In genomic region chr12:76519538-76519937, GRCh38 we compare ENCODE assay signal across 14 cellular contexts. TPM values are rescaled to one million over a fixed set of nuclear protein-coding genes. Genes with fewer than 3 reads are reported as not detected.
DNase-seq lines count a peak whose midpoint lies in the region; ATAC-seq and TF ChIP-seq lines count a peak whose summit lies in the region.
"Had no signal": no experiment of that assay in that cellular context is flagged by ENCODE, and none has a peak within 500 bp of the region (broad histone marks: within the 10 kb centered on the region; RNA-seq: fewer than 3 reads in every experiment).

No MANE protein-coding gene starts in this region.

- DNase-seq in GM20000 (ENCODE audit: low spot score) (peak; percentile 9), T-cell (peak in 1 of 34 experiments; percentile 4), glomerular endothelial cell (ENCODE audit: extremely low read depth, low read depth, low spot score) (peak; percentile 72), NCI-H226 (no peak), 8988T (no peak), aorta (no peak)
- DNase-seq: activated T-cell treated with anti-CD3 and anti-CD28 coated beads, Interleukin-2, amount 50 U/mL, for 1 hour; effector memory CD4-positive, alpha-beta T cell; occipital lobe had no signal

- no peak overlapping the region for H3K9ac ChIP-seq in BLaER1 treated with 17β-estradiol and CSF1 and Interleukin-3, amounts not matched to agents 10 nM and 100 nM

- peaks cover 68% of the 10 kb centered on the region for H3K36me3 Mint-ChIP-seq in T-cell

- intact Hi-C loops in aorta (cut with DNase I), result no loop called here

- H3K4me3 Mint-ChIP-seq in T-cell, result peak overlapping the region in 1 of 3 donors; percentile 19
- H3K4me3 Mint-ChIP-seq: type B pancreatic cell had no signal

- H3K27me3 ChIP-seq in BLaER1 treated with 17β-estradiol and CSF1 and Interleukin-3, amounts not matched to agents 10 nM and 100 nM, result no peaks in the 10 kb centered on the region
- no peaks in the 10 kb centered on the region for H3K27me3 ChIP-seq in aorta (ENCODE audit: control insufficient read depth in 1 of 2, insufficient read depth in 2 of 2, low read length in 1 of 2)

- H3K4me3 ChIP-seq in BLaER1 treated with 17β-estradiol and CSF1 and Interleukin-3, amounts not matched to agents 10 nM and 100 nM, result no peak overlapping the region
- H3K4me3 ChIP-seq in aorta (ENCODE audit: low read length in 2 of 2), result no peak overlapping the region

- peaks cover 7 to 25% (median 11%) of the 10 kb centered on the region in 10 experiments for H3K4me1 ChIP-seq in BLaER1 treated with 17β-estradiol and CSF1 and Interleukin-3, amounts not matched to agents 10 nM and 100 nM
- no peaks in the 10 kb centered on the region for H3K4me1 ChIP-seq in aorta (ENCODE audit: control insufficient read depth in 1 of 2, insufficient read depth in 2 of 2, low read length in 2 of 2)

- no peaks in the 10 kb centered on the region for H3K27me3 Mint-ChIP-seq in T-cell
- H3K27me3 Mint-ChIP-seq: type B pancreatic cell had no signal

- no peak overlapping the region for H3K27ac ChIP-seq in BLaER1 treated with 17β-estradiol and CSF1 and Interleukin-3, amounts not matched to agents 10 nM and 100 nM
- no peak overlapping the region for H3K27ac ChIP-seq in aorta (ENCODE audit: low read depth in 1 of 2, low read length in 2 of 2)

- H3K9me3 Mint-ChIP-seq in T-cell, result peaks cover 0 to 10% (median 6%) of the 10 kb centered on the region in 3 donors

- no peak for TF ChIP-seq CTCF in GM20000 (IDR thresholded peaks at IDR 0.05; ENCODE audit: extremely low read depth, missing control alignments)

- peaks cover 63 to 81% (median 63%) of the 10 kb centered on the region in 3 donors for H3K4me1 Mint-ChIP-seq in T-cell

- peak overlapping the region; percentile 17 to 63 (median 45); a peak in 20 of 22 replicates for H3K4me2 ChIP-seq in BLaER1 treated with 17β-estradiol and CSF1 and Interleukin-3, amounts not matched to agents 10 nM and 100 nM

- 74 to 81% methylated on average over 5 of the region's 5 CpGs for WGBS in aorta, 2 donors

- H3K9me3 ChIP-seq in BLaER1 treated with 17β-estradiol and CSF1 and Interleukin-3, amounts not matched to agents 10 nM and 100 nM (replicated peaks in 1 of 11), result peaks cover 58 to 85% (median 74%) of the 10 kb centered on the region in 11 experiments
- H3K9me3 ChIP-seq in aorta (ENCODE audit: control insufficient read depth, low read length), result no peaks in the 10 kb centered on the region

- peak overlapping the region; percentile 1 to 56 for H3K27ac Mint-ChIP-seq in T-cell
- H3K27ac Mint-ChIP-seq: type B pancreatic cell had no signal

- ATAC-seq in T-cell (replicated peaks in 1 of 4) (no peak), GM19395 (IDR thresholded peaks at IDR 0.05; ENCODE audit: unreplicated experiment) (no peak), aorta (ENCODE audit: low FRiP score) (no peak)
- ATAC-seq: HCT116, SK-N-SH treated with all-trans-retinoic acid at 6 μM for 48 hours had no signal

- peaks cover 11 to 84% (median 35%) of the 10 kb centered on the region in 11 experiments; a peak in 21 of 22 replicates for H3K36me3 ChIP-seq in BLaER1 treated with 17β-estradiol and CSF1 and Interleukin-3, amounts not matched to agents 10 nM and 100 nM
- no peaks in the 10 kb centered on the region for H3K36me3 ChIP-seq in aorta (ENCODE audit: control insufficient read depth in 1 of 2, insufficient read depth in 2 of 2, low read length in 1 of 2)

- CTCF ChIA-PET in T-cell (lab: Charles Lee), result interaction anchor here in 1 of 2 donors (0.5 kb wide), 1 partner anchor 1256 kb away, joined by 3 read pairs; no protein-coding TSS in a partner anchor

- POLR2A ChIA-PET in T-cell (lab: Charles Lee), result interaction anchor here in 1 of 2 donors (0.8 kb wide), 1 partner anchor 89 kb away, joined by 3 read pairs; no protein-coding TSS in a partner anchor

- H4K20me1 ChIP-seq in BLaER1 treated with 17β-estradiol and CSF1 and Interleukin-3, amounts not matched to agents 10 nM and 100 nM, result peaks cover 0 to 91% (median 0%) of the 10 kb centered on the region in 11 experiments; a peak in 5 of 22 replicates

RNA-seq across cellular contexts. Expression of gene OSBPL8, which starts 40.0 kb away (rescaled TPM):
- total RNA-seq in T-cell, result 100 to 1,000 TPM; 122 to 152 (median 130) TPM
- total RNA-seq in glomerular endothelial cell, result 50.5 and 55.0 TPM in 2 replicates
- 100 to 1,000 TPM in 1 of 2 donors, 10 to 100 TPM in 1; 77.8 to 100 TPM for total RNA-seq in aorta
- 10 to 100 TPM; 16.8 to 17.5 TPM for polyA plus RNA-seq in aorta

Comparison
In these comparisons a context has a peak if more than half of its experiments do, and no peak if none do; other contexts are left out.
1. DNase-seq: peak in GM20000 (single experiment) and glomerular endothelial cell (single experiment); none in NCI-H226 (single experiment), 8988T (single experiment) and aorta (0 of 2).